Comparison of ENCODE assay signal across 8 cellular contexts in the genomic region with DNA sequence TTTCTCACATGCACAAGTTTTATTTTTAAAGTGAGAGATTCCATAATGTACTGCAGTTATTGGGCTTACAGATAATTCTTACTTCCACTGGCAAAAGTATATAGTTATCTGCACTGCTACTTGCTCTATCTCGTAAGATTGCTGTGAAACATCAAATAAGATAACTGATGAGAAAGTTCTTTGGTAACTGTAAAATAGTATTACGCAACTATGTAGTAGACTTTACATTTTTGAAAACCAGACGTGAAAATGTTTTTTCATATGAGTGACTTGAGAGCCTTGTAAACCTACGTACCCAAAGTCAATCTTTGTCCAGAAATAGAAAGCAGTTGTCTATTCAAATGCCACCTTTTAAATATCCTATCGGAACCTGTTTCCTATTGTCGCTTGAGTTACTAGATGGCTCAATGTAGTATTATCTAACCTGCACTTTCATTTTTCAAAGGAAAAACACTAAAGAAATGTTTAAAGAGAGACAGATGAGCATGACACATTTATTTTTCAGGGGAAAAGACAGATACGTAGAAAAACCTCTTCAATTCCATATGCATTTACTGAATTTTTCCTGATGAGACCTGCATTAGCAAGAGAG. TPM values are rescaled to one million over a fixed set of nuclear protein-coding genes. Genes with fewer than 3 reads are reported as not detected.
DNase-seq lines count a peak whose midpoint lies in the region; ATAC-seq and TF ChIP-seq lines count a peak whose summit lies in the region.

No MANE protein-coding gene starts in this region.

- 89 to 98% methylated on average over 5 to 7 of the region's 7 CpGs for WGBS in endodermal cell (ENCODE audit: insufficient coverage in 1 of 2, insufficient read length in 1 of 2), 2 experiments

- H3K9ac ChIP-seq in NT2/D1 (ENCODE audit: insufficient read length, low read depth): peak overlapping the region; percentile 87
- no peak overlapping the region for H3K9ac ChIP-seq in endodermal cell (ENCODE audit: extremely low read depth, low read length, poor library complexity, severe bottlenecking)

- H3K9me3 ChIP-seq in NT2/D1 (ENCODE audit: insufficient read depth, low read length) (no peaks in the 10 kb centered on the region), endodermal cell (ENCODE audit: control insufficient read depth, low read length) (no peaks in the 10 kb centered on the region)

- peaks cover 11% of the 10 kb centered on the region for H3K36me3 Mint-ChIP-seq in endodermal cell (ENCODE audit: low read depth)
- H3K36me3 Mint-ChIP-seq in progenitor cell of endocrine pancreas (ENCODE audit: insufficient read depth): peaks cover 4% of the 10 kb centered on the region

- H3K27me3 ChIP-seq in NT2/D1 (ENCODE audit: insufficient read depth, insufficient read length): peaks cover 5% of the 10 kb centered on the region
- peaks cover 8% of the 10 kb centered on the region for H3K27me3 ChIP-seq in endodermal cell (ENCODE audit: control insufficient read depth, insufficient read depth, low read length, poor library complexity, severe bottlenecking)

- H3K27me3 Mint-ChIP-seq in endodermal cell (ENCODE audit: insufficient read depth) (no peaks in the 10 kb centered on the region), progenitor cell of endocrine pancreas (no peaks in the 10 kb centered on the region)

- H3K4me3 ChIP-seq in NT2/D1 (ENCODE audit: insufficient read length, low read depth) (no peak overlapping the region), endodermal cell (ENCODE audit: low read length) (peak overlapping the region; percentile 99)

- no peaks in the 10 kb centered on the region for H3K9me3 Mint-ChIP-seq in endodermal cell
- no peaks in the 10 kb centered on the region for H3K9me3 Mint-ChIP-seq in progenitor cell of endocrine pancreas (ENCODE audit: low read depth)

- H3K4me1 Mint-ChIP-seq in endodermal cell (peaks cover 13% of the 10 kb centered on the region), progenitor cell of endocrine pancreas (ENCODE audit: low read depth) (peaks cover 16% of the 10 kb centered on the region)

- DNase-seq in ELR (ENCODE audit: low read depth): peak; percentile 17
- DNase-seq in NT2/D1 (ENCODE audit: low read depth, low spot score): no peak
- no peak for DNase-seq in endodermal cell
- DNase-seq in progenitor cell of endocrine pancreas (ENCODE audit: low spot score, unreplicated experiment): no peak
- DNase-seq in stimulated activated CD4-positive, alpha-beta T cell treated with anti-CD3 and anti-CD28 coated beads, Interleukin-2, amount 100 ng/mL, for 48 hours: no peak
- no peak for DNase-seq in NCI-H524 treated with DMSO at 0.1 percent for 48 hours (lab: John Stamatoyannopoulos, UW)
- DNase-seq in NCI-H1092 treated with DMSO at 0.1 percent for 48 hours (lab: John Stamatoyannopoulos, UW): no peak

- H3K36me3 ChIP-seq in NT2/D1 (ENCODE audit: insufficient read depth, insufficient read length, low read length) (no peaks in the 10 kb centered on the region), endodermal cell (ENCODE audit: control insufficient read depth, insufficient read depth, low read length) (no peaks in the 10 kb centered on the region)

- H3K4me1 ChIP-seq in NT2/D1 (ENCODE audit: insufficient read depth, insufficient read length) (no peaks in the 10 kb centered on the region), endodermal cell (ENCODE audit: control insufficient read depth, insufficient read depth, low read length) (no peaks in the 10 kb centered on the region)

- TF ChIP-seq CTCF in endodermal cell (conservative IDR thresholded peaks at IDR 0.05): no peak
- no peak for TF ChIP-seq CTCF in progenitor cell of endocrine pancreas (IDR thresholded peaks at IDR 0.05; ENCODE audit: unreplicated experiment)

- H3K27ac ChIP-seq in endodermal cell (ENCODE audit: low read depth, low read length): no peak overlapping the region

- ATAC-seq in HG02678 (IDR thresholded peaks at IDR 0.05; ENCODE audit: unreplicated experiment): no peak

- H3K4me3 Mint-ChIP-seq in endodermal cell (peak overlapping the region; percentile 97), progenitor cell of endocrine pancreas (ENCODE audit: low read depth) (peak overlapping the region; percentile 98)

- H3K27ac Mint-ChIP-seq in endodermal cell (no peak overlapping the region), progenitor cell of endocrine pancreas (peak overlapping the region; percentile 92)

RNA-seq across cellular contexts. Expression of a gene that starts 1.6 kb away (rescaled TPM):
- total RNA-seq in endodermal cell: 10 to 100 TPM; 19.9 to 25.6 TPM
- polyA plus RNA-seq in endodermal cell (2013, experiment 1 of 2): 12.9 TPM
- 12.7 TPM for polyA plus RNA-seq in endodermal cell (2013, experiment 2 of 2)
- 28.8 and 28.9 TPM in 2 replicates for total RNA-seq in progenitor cell of endocrine pancreas
